In the genomic region with DNA sequence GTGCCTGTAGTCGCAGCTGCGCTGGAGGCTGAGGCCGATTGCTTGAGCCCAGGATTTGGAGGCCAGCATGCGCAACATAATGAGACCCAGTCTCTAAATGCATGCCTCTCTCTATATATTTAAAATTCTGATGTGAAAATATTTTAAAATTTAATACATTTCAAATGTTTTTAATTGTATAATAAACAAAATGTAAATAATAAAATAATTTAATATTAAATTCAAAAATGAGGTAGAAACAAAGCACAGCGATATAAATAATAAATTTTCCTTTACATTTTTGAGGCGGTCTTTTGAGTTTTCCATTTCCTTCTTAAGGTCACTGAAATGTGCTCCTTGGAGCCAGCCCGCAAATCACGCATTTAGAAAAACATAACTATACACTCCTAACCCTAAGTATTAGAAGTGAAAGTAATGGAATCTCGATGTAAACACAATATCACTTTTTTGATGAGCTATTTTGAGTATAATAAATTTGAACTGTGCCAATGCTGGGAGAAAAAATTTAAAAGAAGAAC, we compare ENCODE assay signal across 1 cellular context.
TF ChIP-seq lines count a peak whose summit lies in the region.

No MANE protein-coding gene starts in this region.

TF ChIP-seq in GM23338, 12 proteins besides CTCF, POLR2A, EP300 and RAD21 (continued from another document):
- TF ChIP-seq, protein P1, sequence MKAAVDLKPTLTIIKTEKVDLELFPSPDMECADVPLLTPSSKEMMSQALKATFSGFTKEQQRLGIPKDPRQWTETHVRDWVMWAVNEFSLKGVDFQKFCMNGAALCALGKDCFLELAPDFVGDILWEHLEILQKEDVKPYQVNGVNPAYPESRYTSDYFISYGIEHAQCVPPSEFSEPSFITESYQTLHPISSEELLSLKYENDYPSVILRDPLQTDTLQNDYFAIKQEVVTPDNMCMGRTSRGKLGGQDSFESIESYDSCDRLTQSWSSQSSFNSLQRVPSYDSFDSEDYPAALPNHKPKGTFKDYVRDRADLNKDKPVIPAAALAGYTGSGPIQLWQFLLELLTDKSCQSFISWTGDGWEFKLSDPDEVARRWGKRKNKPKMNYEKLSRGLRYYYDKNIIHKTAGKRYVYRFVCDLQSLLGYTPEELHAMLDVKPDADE (IDR thresholded peaks at IDR 0.05) = no peak
- TF ChIP-seq, protein P2, sequence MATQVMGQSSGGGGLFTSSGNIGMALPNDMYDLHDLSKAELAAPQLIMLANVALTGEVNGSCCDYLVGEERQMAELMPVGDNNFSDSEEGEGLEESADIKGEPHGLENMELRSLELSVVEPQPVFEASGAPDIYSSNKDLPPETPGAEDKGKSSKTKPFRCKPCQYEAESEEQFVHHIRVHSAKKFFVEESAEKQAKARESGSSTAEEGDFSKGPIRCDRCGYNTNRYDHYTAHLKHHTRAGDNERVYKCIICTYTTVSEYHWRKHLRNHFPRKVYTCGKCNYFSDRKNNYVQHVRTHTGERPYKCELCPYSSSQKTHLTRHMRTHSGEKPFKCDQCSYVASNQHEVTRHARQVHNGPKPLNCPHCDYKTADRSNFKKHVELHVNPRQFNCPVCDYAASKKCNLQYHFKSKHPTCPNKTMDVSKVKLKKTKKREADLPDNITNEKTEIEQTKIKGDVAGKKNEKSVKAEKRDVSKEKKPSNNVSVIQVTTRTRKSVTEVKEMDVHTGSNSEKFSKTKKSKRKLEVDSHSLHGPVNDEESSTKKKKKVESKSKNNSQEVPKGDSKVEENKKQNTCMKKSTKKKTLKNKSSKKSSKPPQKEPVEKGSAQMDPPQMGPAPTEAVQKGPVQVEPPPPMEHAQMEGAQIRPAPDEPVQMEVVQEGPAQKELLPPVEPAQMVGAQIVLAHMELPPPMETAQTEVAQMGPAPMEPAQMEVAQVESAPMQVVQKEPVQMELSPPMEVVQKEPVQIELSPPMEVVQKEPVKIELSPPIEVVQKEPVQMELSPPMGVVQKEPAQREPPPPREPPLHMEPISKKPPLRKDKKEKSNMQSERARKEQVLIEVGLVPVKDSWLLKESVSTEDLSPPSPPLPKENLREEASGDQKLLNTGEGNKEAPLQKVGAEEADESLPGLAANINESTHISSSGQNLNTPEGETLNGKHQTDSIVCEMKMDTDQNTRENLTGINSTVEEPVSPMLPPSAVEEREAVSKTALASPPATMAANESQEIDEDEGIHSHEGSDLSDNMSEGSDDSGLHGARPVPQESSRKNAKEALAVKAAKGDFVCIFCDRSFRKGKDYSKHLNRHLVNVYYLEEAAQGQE (IDR thresholded peaks at IDR 0.05; ENCODE audit: unreplicated experiment) = no peak
- TF ChIP-seq JUNB (IDR thresholded peaks at IDR 0.05; ENCODE audit: unreplicated experiment) (no peak), ZNF331 (CRISPR knock-in tag; IDR thresholded peaks at IDR 0.05; ENCODE audit: low read depth) (no peak), EZH2phosphoT487 (IDR thresholded peaks at IDR 0.05; ENCODE audit: unreplicated experiment) (no peak), STAT1 (IDR thresholded peaks at IDR 0.05; ENCODE audit: unreplicated experiment) (no peak)
TF ChIP-seq in GM23338: peak in this region for 0.
